13 cellular contexts compared by ENCODE assay signal in genomic region chr13:48402325-48402962, GRCh38. TPM values are rescaled to one million over a fixed set of nuclear protein-coding genes. Genes with fewer than 3 reads are reported as not detected.
DNase-seq lines count a peak whose midpoint lies in the region; ATAC-seq and TF ChIP-seq lines count a peak whose summit lies in the region.
"Had no signal": no experiment of that assay in that cellular context is flagged by ENCODE, and none has a peak within 500 bp of the region (broad histone marks: within the 10 kb centered on the region; RNA-seq: fewer than 3 reads in every experiment).

No MANE protein-coding gene starts in this region.

- TF ChIP-seq CTCF in GM12865 (IDR thresholded peaks at IDR 0.05; ENCODE audit: insufficient read depth, low read depth, low read length, missing control alignments) (no peak), coronary artery (IDR thresholded peaks at IDR 0.05) (no peak)

- H3K4me3 ChIP-seq in GM12865 (ENCODE audit: low read depth, low read length) (no peak overlapping the region), coronary artery (no peak overlapping the region), skin epidermis (no peak overlapping the region)
- H3K4me3 ChIP-seq: cardiac muscle cell had no signal

- no peak for ATAC-seq in GM19395 (IDR thresholded peaks at IDR 0.05; ENCODE audit: unreplicated experiment)

- H3K27ac ChIP-seq in coronary artery (peak overlapping the region; percentile 26 to 42), skin epidermis (peak overlapping the region in 18 of 21 experiments; percentile 39 to 95 (median 72))
- H3K27ac ChIP-seq: cardiac muscle cell had no signal

- DNase-seq in GM12865 (ENCODE audit: low read depth) (peak; percentile 35), HT1080 (ENCODE audit: low read depth) (peak; percentile 13), coronary artery (ENCODE audit: low spot score) (no peak), EL (no peak), AG20443 (ENCODE audit: low spot score) (no peak)
- DNase-seq: GDM1; glutamatergic neuron; naive thymus-derived CD8-positive, alpha-beta T cell; NK-92 treated with Interleukin-12 subunit alpha and Interleukin-12 subunit beta, amount 100 ng/mL, for 24 hours had no signal

RNA-seq across cellular contexts. Expression of gene LPAR6, which starts 10.5 kb away (rescaled TPM):
- not detected in 2 replicates for total RNA-seq in HT1080 (2014; rRNA removed; shearing (Covaris generic))
- polyA plus RNA-seq in HT1080 (2015; cell fraction: cytosol; rRNA removed), result not detected in 2 replicates
- not detected in 2 replicates for polyA plus RNA-seq in HT1080 (2015; cell fraction: nucleus; rRNA removed)
- total RNA-seq: M059J had no signal

Comparison
In these comparisons a context has a peak if more than half of its experiments do, and no peak if none do; other contexts are left out.
1. DNase-seq: peak in GM12865 (single experiment) and HT1080 (single experiment); none in coronary artery (single experiment), EL (single experiment) and AG20443 (single experiment).